23 cellular contexts compared by ENCODE assay signal in genomic region chr10:24571870-24572450, GRCh38.
"Had no signal": no experiment of that assay in that cellular context is flagged by ENCODE, and none has a peak within 500 bp of the region (broad histone marks: within the 10 kb centered on the region; RNA-seq: fewer than 3 reads in every experiment).

No MANE protein-coding gene starts in this region.

- H3K27ac Mint-ChIP-seq: activated CD8-positive, alpha-beta T cell treated with anti-CD3 and anti-CD28 coated beads, Interleukin-2, amount 10 ng/mL, durations not matched to agents 7 days and 5 days; activated naive CD8-positive, alpha-beta T cell treated with anti-CD3 and anti-CD28 coated beads, Interleukin-2, amount 10 ng/mL, durations not matched to agents 7 days and 5 days; T-helper 1 cell treated with Interleukin-12 subunit alpha and Interleukin-12 subunit beta and Interleukin-4 antibody, amounts not matched to agents 30 μg/mL and 1 μg/mL, for 36 hours; WTC11 had no signal

- H3K27me3 ChIP-seq: adrenal gland had no signal

- H3K9me3 ChIP-seq: adrenal gland had no signal

- ATAC-seq: activated CD8-positive, alpha-beta T cell treated with anti-CD3 and anti-CD28 coated beads, Interleukin-2, amount 10 ng/mL, durations not matched to agents 7 days and 5 days; Panc1; WTC11 had no signal

- H3K9me3 Mint-ChIP-seq: activated naive CD8-positive, alpha-beta T cell treated with anti-CD3 and anti-CD28 coated beads, Interleukin-2, amount 10 ng/mL, durations not matched to agents 7 days and 5 days; T-helper 1 cell treated with Interleukin-12 subunit alpha and Interleukin-12 subunit beta and Interleukin-4 antibody, amounts not matched to agents 30 μg/mL and 1 μg/mL, for 36 hours had no signal

- DNase-seq: activated CD4-positive, alpha-beta T cell treated with anti-CD3 and anti-CD28 coated beads for 48 hours; activated CD4-positive, alpha-beta T cell treated with anti-CD3 and anti-CD28 coated beads, Interleukin-2, amount 50 U/mL, for 4 hours; activated CD4-positive, CD25-positive, alpha-beta regulatory T cell treated with anti-CD3 and anti-CD28 coated beads, Interleukin-2, amount 50 U/mL, for 72 hours; activated CD8-positive, alpha-beta memory T cell treated with anti-CD3 and anti-CD28 coated beads, Interleukin-2, amount 50 U/mL, for 48 hours; activated CD8-positive, alpha-beta T cell treated with anti-CD3 and anti-CD28 coated beads, Interleukin-2, amount 10 ng/mL, durations not matched to agents 7 days and 5 days; activated naive CD4-positive, alpha-beta T cell treated with anti-CD3 and anti-CD28 coated beads, Interleukin-2, amount 50 U/mL, for 16 hours; activated naive CD8-positive, alpha-beta T cell treated with anti-CD3 and anti-CD28 coated beads, Interleukin-2, amount 10 ng/mL, durations not matched to agents 7 days and 5 days; activated T-cell treated with anti-CD3 and anti-CD28 coated beads, Interleukin-2, amount 50 U/mL, for 1 hour; adrenal gland; NCI-H1092; NCI-H1417; NCI-H1930; NCI-H2171; NCI-H2227 treated with DMSO at 0.1 percent for 48 hours; NCI-H446 treated with DMSO at 0.1 percent for 48 hours; NCI-H524 treated with DMSO at 0.1 percent for 48 hours; NCI-H748 treated with DMSO at 0.1 percent for 48 hours; OCI-M1; SHP77 treated with DMSO at 0.1 percent for 48 hours had no signal

- H3K27ac ChIP-seq: adrenal gland, RWPE1 had no signal

- H3K4me3 Mint-ChIP-seq: activated CD8-positive, alpha-beta T cell treated with anti-CD3 and anti-CD28 coated beads, Interleukin-2, amount 10 ng/mL, durations not matched to agents 7 days and 5 days; activated naive CD8-positive, alpha-beta T cell treated with anti-CD3 and anti-CD28 coated beads, Interleukin-2, amount 10 ng/mL, durations not matched to agents 7 days and 5 days; T-helper 1 cell treated with Interleukin-12 subunit alpha and Interleukin-12 subunit beta and Interleukin-4 antibody, amounts not matched to agents 30 μg/mL and 1 μg/mL, for 36 hours; WTC11 had no signal

- H3K4me3 ChIP-seq: adrenal gland had no signal

- H3K36me3 Mint-ChIP-seq: activated naive CD8-positive, alpha-beta T cell treated with anti-CD3 and anti-CD28 coated beads, Interleukin-2, amount 10 ng/mL, durations not matched to agents 7 days and 5 days; WTC11 had no signal
